In the genomic region with DNA sequence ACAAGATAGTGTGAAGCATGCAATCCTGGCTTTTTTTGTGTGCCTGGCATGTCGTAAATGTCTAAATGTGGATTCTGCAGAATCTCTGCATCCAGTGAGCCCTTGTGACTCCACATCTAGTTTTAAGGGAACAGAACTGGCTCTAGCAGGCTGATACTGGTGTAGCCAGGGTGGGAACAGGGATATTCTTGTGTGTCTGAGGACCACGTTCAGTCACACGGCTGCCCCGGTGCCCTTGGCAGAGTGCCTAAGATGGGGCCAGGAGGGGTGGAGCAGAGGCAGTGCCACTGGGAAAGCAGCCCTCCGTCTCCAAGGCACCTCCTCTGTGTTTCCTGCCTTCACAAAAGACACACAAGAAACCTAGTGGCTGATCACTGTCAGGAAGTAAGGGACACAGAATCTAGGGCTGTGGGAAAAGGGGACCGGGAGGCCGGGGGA, we compare ENCODE assay signal across 9 cellular contexts.
DNase-seq lines count a peak whose midpoint lies in the region; ATAC-seq and TF ChIP-seq lines count a peak whose summit lies in the region.
"Had no signal": no experiment of that assay in that cellular context is flagged by ENCODE, and none has a peak within 500 bp of the region (broad histone marks: within the 10 kb centered on the region; RNA-seq: fewer than 3 reads in every experiment).

No MANE protein-coding gene starts in this region.

- H3K36me3 ChIP-seq in ovary (no peaks in the 10 kb centered on the region), tibial nerve (no peaks in the 10 kb centered on the region)

- TF ChIP-seq POLR2A in ovary (IDR thresholded peaks at IDR 0.05) (no peak), tibial nerve (IDR thresholded peaks at IDR 0.05) (no peak)

- DNase-seq in DMS79 treated with DMSO at 0.1 percent for 48 hours (lab: John Stamatoyannopoulos, UW) (peak; percentile 51), NCI-H774 (lab: John Stamatoyannopoulos, UW) (peak; percentile 9), fibroblast of villous mesenchyme (ENCODE audit: low read depth) (peak; percentile 95), ovary (peak; percentile 16 to 50 (median 34)), tibial nerve (ENCODE audit: low spot score in 2 of 2) (no peak)
- DNase-seq: activated CD4-positive, alpha-beta T cell treated with anti-CD3 and anti-CD28 coated beads for 36 hours had no signal

- H3K9me3 ChIP-seq in ovary: no peaks in the 10 kb centered on the region
- H3K9me3 ChIP-seq in tibial nerve: no peaks in the 10 kb centered on the region

- ATAC-seq in GM19351 (IDR thresholded peaks at IDR 0.05; ENCODE audit: unreplicated experiment): no peak
- ATAC-seq in GM18498 (IDR thresholded peaks at IDR 0.05; ENCODE audit: unreplicated experiment): no peak
- no peak for ATAC-seq in HG03159 (IDR thresholded peaks at IDR 0.05; ENCODE audit: unreplicated experiment)
- ATAC-seq: activated CD4-positive, alpha-beta T cell treated with anti-CD3 and anti-CD28 coated beads for 36 hours had no signal

- H3K4me1 ChIP-seq in ovary (ENCODE audit: insufficient read depth): peaks cover 1% of the 10 kb centered on the region
- peaks cover 0 to 42% (median 8%) of the 10 kb centered on the region in 4 donors for H3K4me1 ChIP-seq in tibial nerve

- no peak for TF ChIP-seq CTCF in fibroblast of villous mesenchyme (IDR thresholded peaks at IDR 0.05; ENCODE audit: insufficient read depth, low read depth, low read length)
- no peak for TF ChIP-seq CTCF in ovary (IDR thresholded peaks at IDR 0.05)
- no peak for TF ChIP-seq CTCF in tibial nerve (IDR thresholded peaks at IDR 0.05)

- 33 to 41% (median 35%) methylated on average over 7 of the region's 7 CpGs for WGBS in ovary, 3 donors
- 5 to 12% methylated on average over 7 of the region's 7 CpGs for WGBS in tibial nerve, 2 donors

- intact Hi-C loops in ovary (cut with DNase I): no loop called here

- TF ChIP-seq EP300 in ovary (IDR thresholded peaks at IDR 0.05) (no peak), tibial nerve (IDR thresholded peaks at IDR 0.05) (peak in 1 of 2 donors; percentile 48)

- H3K27me3 ChIP-seq in ovary (no peaks in the 10 kb centered on the region), tibial nerve (no peaks in the 10 kb centered on the region)

- no peak overlapping the region for H3K4me3 ChIP-seq in fibroblast of villous mesenchyme (ENCODE audit: low read depth, low read length)
- H3K4me3 ChIP-seq in ovary: no peak overlapping the region
- H3K4me3 ChIP-seq in tibial nerve: no peak overlapping the region

- H3K27ac ChIP-seq in ovary (peak overlapping the region in 1 of 2 donors; percentile 27), tibial nerve (peak overlapping the region in 2 of 4 donors; percentile 1 to 53)

Comparison
In these comparisons a context has a peak if more than half of its experiments do, and no peak if none do; other contexts are left out.
1. DNase-seq: peak in DMS79 treated with DMSO at 0.1 percent for 48 hours (single experiment), NCI-H774 (single experiment), fibroblast of villous mesenchyme (single experiment) and ovary (5 of 5); none in tibial nerve (0 of 2).